15 cellular contexts compared by ENCODE assay signal in genomic region chr1:42430286-42430685, GRCh38. TPM values are rescaled to one million over a fixed set of nuclear protein-coding genes. Genes with fewer than 3 reads are reported as not detected.
DNase-seq lines count a peak whose midpoint lies in the region; ATAC-seq and TF ChIP-seq lines count a peak whose summit lies in the region.
"Had no signal": no experiment of that assay in that cellular context is flagged by ENCODE, and none has a peak within 500 bp of the region (broad histone marks: within the 10 kb centered on the region; RNA-seq: fewer than 3 reads in every experiment).

No MANE protein-coding gene starts in this region.

- peaks cover 8% of the 10 kb centered on the region for H3K4me1 Mint-ChIP-seq in stimulated activated effector memory CD8-positive, alpha-beta T cell treated with anti-CD3 and anti-CD28 coated beads, Interleukin-12 subunit alpha, Interleukin-12 subunit beta, amount 100 ng/mL, for 72 hours
- peaks cover 30% of the 10 kb centered on the region for H3K4me1 Mint-ChIP-seq in endothelial cell (ENCODE audit: unreplicated experiment)
- H3K4me1 Mint-ChIP-seq in activated T-cell treated with anti-CD3 and anti-CD28 coated beads, Interleukin-2, amount 50 U/mL, for 24 hours (ENCODE audit: low read depth) = no peaks in the 10 kb centered on the region
- H3K4me1 Mint-ChIP-seq: CD4-positive, alpha-beta memory T cell had no signal

- no peaks in the 10 kb centered on the region for H3K36me3 Mint-ChIP-seq in stimulated activated effector memory CD8-positive, alpha-beta T cell treated with anti-CD3 and anti-CD28 coated beads, Interleukin-12 subunit alpha, Interleukin-12 subunit beta, amount 100 ng/mL, for 72 hours
- no peaks in the 10 kb centered on the region for H3K36me3 Mint-ChIP-seq in endothelial cell (ENCODE audit: low read depth, unreplicated experiment)
- no peaks in the 10 kb centered on the region for H3K36me3 Mint-ChIP-seq in activated T-cell treated with anti-CD3 and anti-CD28 coated beads, Interleukin-2, amount 50 U/mL, for 24 hours (ENCODE audit: low read depth)
- H3K36me3 Mint-ChIP-seq: CD4-positive, alpha-beta memory T cell had no signal

- peak overlapping the region; percentile 20 to 62 (median 40); a peak in 20 of 22 replicates for H3K4me2 ChIP-seq in BLaER1 treated with 17β-estradiol and CSF1 and Interleukin-3, amounts not matched to agents 10 nM and 100 nM

- H3K27me3 ChIP-seq in BLaER1 treated with 17β-estradiol and CSF1 and Interleukin-3, amounts not matched to agents 10 nM and 100 nM = no peaks in the 10 kb centered on the region
- H3K27me3 ChIP-seq in gastroesophageal sphincter = no peaks in the 10 kb centered on the region

- no peaks in the 10 kb centered on the region for H3K27me3 Mint-ChIP-seq in endothelial cell (ENCODE audit: unreplicated experiment)
- H3K27me3 Mint-ChIP-seq in activated T-cell treated with anti-CD3 and anti-CD28 coated beads, Interleukin-2, amount 50 U/mL, for 24 hours = no peaks in the 10 kb centered on the region
- H3K27me3 Mint-ChIP-seq: CD4-positive, alpha-beta memory T cell had no signal

- no peaks in the 10 kb centered on the region for H3K9me3 ChIP-seq in BLaER1 treated with 17β-estradiol and CSF1 and Interleukin-3, amounts not matched to agents 10 nM and 100 nM (replicated peaks in 1 of 11)
- no peaks in the 10 kb centered on the region for H3K9me3 ChIP-seq in gastroesophageal sphincter

- no peaks in the 10 kb centered on the region; a peak in 1 of 22 replicates for H3K36me3 ChIP-seq in BLaER1 treated with 17β-estradiol and CSF1 and Interleukin-3, amounts not matched to agents 10 nM and 100 nM
- H3K36me3 ChIP-seq in gastroesophageal sphincter = no peaks in the 10 kb centered on the region

- no peak for TF ChIP-seq POLR2A in gastroesophageal sphincter (IDR thresholded peaks at IDR 0.05)

- TF ChIP-seq EP300 in gastroesophageal sphincter (IDR thresholded peaks at IDR 0.05) = no peak

- H4K20me1 ChIP-seq in BLaER1 treated with 17β-estradiol and CSF1 and Interleukin-3, amounts not matched to agents 10 nM and 100 nM = no peaks in the 10 kb centered on the region

- H3K4me3 ChIP-seq in BLaER1 treated with 17β-estradiol and CSF1 and Interleukin-3, amounts not matched to agents 10 nM and 100 nM = no peak overlapping the region
- H3K4me3 ChIP-seq in fibroblast of the aortic adventitia (ENCODE audit: low read depth, low read length) = no peak overlapping the region
- no peak overlapping the region for H3K4me3 ChIP-seq in gastroesophageal sphincter

- WGBS in gastroesophageal sphincter (ENCODE audit: low coverage in 1 of 2), 2 donors = 20 to 52% methylated on average over 1 to 2 of the region's 2 CpGs

- H3K9ac ChIP-seq in BLaER1 treated with 17β-estradiol and CSF1 and Interleukin-3, amounts not matched to agents 10 nM and 100 nM = no peak overlapping the region

- H3K4me1 ChIP-seq in BLaER1 treated with 17β-estradiol and CSF1 and Interleukin-3, amounts not matched to agents 10 nM and 100 nM = peaks cover 7 to 24% (median 11%) of the 10 kb centered on the region in 10 experiments
- no peaks in the 10 kb centered on the region for H3K4me1 ChIP-seq in gastroesophageal sphincter

- no peak for ATAC-seq in stimulated activated effector memory CD8-positive, alpha-beta T cell treated with anti-CD3 and anti-CD28 coated beads, Interleukin-12 subunit alpha, Interleukin-12 subunit beta, amount 100 ng/mL, for 72 hours
- ATAC-seq in left lobe of liver (no peak), gastroesophageal sphincter (no peak)
- ATAC-seq: HCT116 had no signal

- no peak overlapping the region for H3K4me3 Mint-ChIP-seq in stimulated activated effector memory CD8-positive, alpha-beta T cell treated with anti-CD3 and anti-CD28 coated beads, Interleukin-12 subunit alpha, Interleukin-12 subunit beta, amount 100 ng/mL, for 72 hours
- no peak overlapping the region for H3K4me3 Mint-ChIP-seq in endothelial cell (ENCODE audit: unreplicated experiment)
- H3K4me3 Mint-ChIP-seq in activated T-cell treated with anti-CD3 and anti-CD28 coated beads, Interleukin-2, amount 50 U/mL, for 24 hours = no peak overlapping the region
- H3K4me3 Mint-ChIP-seq: CD4-positive, alpha-beta memory T cell had no signal

- H3K9me3 Mint-ChIP-seq in stimulated activated effector memory CD8-positive, alpha-beta T cell treated with anti-CD3 and anti-CD28 coated beads, Interleukin-12 subunit alpha, Interleukin-12 subunit beta, amount 100 ng/mL, for 72 hours = no peaks in the 10 kb centered on the region
- H3K9me3 Mint-ChIP-seq in endothelial cell (ENCODE audit: unreplicated experiment) = no peaks in the 10 kb centered on the region
- no peaks in the 10 kb centered on the region for H3K9me3 Mint-ChIP-seq in activated T-cell treated with anti-CD3 and anti-CD28 coated beads, Interleukin-2, amount 50 U/mL, for 24 hours
- H3K9me3 Mint-ChIP-seq: CD4-positive, alpha-beta memory T cell had no signal

- TF ChIP-seq CTCF in fibroblast of the aortic adventitia (IDR thresholded peaks at IDR 0.05; ENCODE audit: insufficient read depth, low read length) (no peak), endothelial cell (IDR thresholded peaks at IDR 0.05; ENCODE audit: unreplicated experiment) (no peak), gastroesophageal sphincter (IDR thresholded peaks at IDR 0.05) (no peak)

- peak; percentile 24 for DNase-seq in RKO (ENCODE audit: low spot score)
- DNase-seq in fibroblast of the aortic adventitia (ENCODE audit: low read depth) = peak; percentile 20
- DNase-seq in stimulated activated effector memory CD8-positive, alpha-beta T cell treated with anti-CD3 and anti-CD28 coated beads, Interleukin-12 subunit alpha, Interleukin-12 subunit beta, amount 100 ng/mL, for 72 hours (ENCODE audit: low spot score in 2 of 2) = no peak
- DNase-seq in endothelial cell (ENCODE audit: low spot score) = no peak
- no peak for DNase-seq in left lobe of liver (ENCODE audit: low spot score)
- no peak for DNase-seq in activated T-cell treated with anti-CD3 and anti-CD28 coated beads, Interleukin-2, amount 50 U/mL, for 24 hours
- DNase-seq: 8988T; ACHN; CD4-positive, alpha-beta memory T cell; DMS79 had no signal

- no peak overlapping the region for H3K27ac ChIP-seq in BLaER1 treated with 17β-estradiol and CSF1 and Interleukin-3, amounts not matched to agents 10 nM and 100 nM
- H3K27ac ChIP-seq in gastroesophageal sphincter = no peak overlapping the region
- H3K27ac ChIP-seq: C4-2B, HL-60 had no signal

- H3K27ac Mint-ChIP-seq in stimulated activated effector memory CD8-positive, alpha-beta T cell treated with anti-CD3 and anti-CD28 coated beads, Interleukin-12 subunit alpha, Interleukin-12 subunit beta, amount 100 ng/mL, for 72 hours = peak overlapping the region; percentile 16
- no peak overlapping the region for H3K27ac Mint-ChIP-seq in endothelial cell (ENCODE audit: unreplicated experiment)
- no peak overlapping the region for H3K27ac Mint-ChIP-seq in activated T-cell treated with anti-CD3 and anti-CD28 coated beads, Interleukin-2, amount 50 U/mL, for 24 hours
- H3K27ac Mint-ChIP-seq: CD4-positive, alpha-beta memory T cell had no signal

RNA-seq across cellular contexts. Expression of gene ZMYND12, which starts 25.5 kb away (rescaled TPM):
- total RNA-seq in fibroblast of the aortic adventitia (ENCODE audit: low replicate concordance) (0.82 and 1.6 TPM in 2 replicates), endothelial cell (ENCODE audit: unreplicated experiment) (1.1 TPM), left lobe of liver (3.9 TPM), gastroesophageal sphincter (1 to 10 TPM in 1 of 4 donors, under 1 TPM in 1, not detected in 2; 0.31 to 1.9 TPM)

RNA-seq across cellular contexts. Expression of gene PPCS, which starts 26.1 kb away (rescaled TPM):
- total RNA-seq in fibroblast of the aortic adventitia (ENCODE audit: low replicate concordance) (44.2 and 58.8 TPM in 2 replicates), endothelial cell (ENCODE audit: unreplicated experiment) (32.2 TPM), left lobe of liver (45.7 TPM), gastroesophageal sphincter (10 to 100 TPM; 51.7 to 94.9 (median 84.7) TPM)

RNA-seq across cellular contexts. Expression of gene CCDC30, which starts 32.8 kb away (rescaled TPM):
- total RNA-seq in fibroblast of the aortic adventitia (ENCODE audit: low replicate concordance) = 1.4 and 5.8 TPM in 2 replicates
- total RNA-seq in endothelial cell (ENCODE audit: unreplicated experiment) = 3.4 TPM
- total RNA-seq in left lobe of liver = 1.7 TPM
- 1 to 10 TPM; 1.1 to 2.7 (median 2.5) TPM for total RNA-seq in gastroesophageal sphincter

RNA-seq across cellular contexts. Expression of gene RIMKLA, which starts 49.7 kb away (rescaled TPM):
- 0.09 TPM in 1 of 2 replicates, not detected in the other for total RNA-seq in fibroblast of the aortic adventitia (ENCODE audit: low replicate concordance)
- total RNA-seq in endothelial cell (ENCODE audit: unreplicated experiment) = 0.10 TPM
- 0.25 TPM for total RNA-seq in left lobe of liver
- 1 to 10 TPM; 2.9 to 7.0 (median 4.0) TPM for total RNA-seq in gastroesophageal sphincter

Comparison
In these comparisons a context has a peak if more than half of its experiments do, and no peak if none do; other contexts are left out.
1. DNase-seq: peak in RKO (single experiment) and fibroblast of the aortic adventitia (single experiment); none in stimulated activated effector memory CD8-positive, alpha-beta T cell treated with anti-CD3 and anti-CD28 coated beads, Interleukin-12 subunit alpha, Interleukin-12 subunit beta, amount 100 ng/mL, for 72 hours (0 of 2), endothelial cell (single experiment), left lobe of liver (single experiment) and activated T-cell treated with anti-CD3 and anti-CD28 coated beads, Interleukin-2, amount 50 U/mL, for 24 hours (single experiment).